Comparison of ENCODE assay signal across 13 cellular contexts in genomic region chr15:75131269-75131643, GRCh38.
DNase-seq lines count a peak whose midpoint lies in the region; ATAC-seq and TF ChIP-seq lines count a peak whose summit lies in the region.
"Had no signal": no experiment of that assay in that cellular context is flagged by ENCODE, and none has a peak within 500 bp of the region (broad histone marks: within the 10 kb centered on the region; RNA-seq: fewer than 3 reads in every experiment).

No MANE protein-coding gene starts in this region.

- peak overlapping the region; percentile 86 for H3K27ac Mint-ChIP-seq in T-helper 1 cell treated with Interleukin-12 subunit alpha and Interleukin-12 subunit beta and Interleukin-4 antibody, amounts not matched to agents 30 μg/mL and 1 μg/mL, for 36 hours
- H3K27ac Mint-ChIP-seq in activated naive CD8-positive, alpha-beta T cell treated with anti-CD3 and anti-CD28 coated beads, Interleukin-2, amount 50 U/mL, for 24 hours: peak overlapping the region; percentile 3
- peak overlapping the region in 3 of 6 donors; percentile 32 to 54 (median 49) for H3K27ac Mint-ChIP-seq in naive B cell

- H3K9me3 ChIP-seq in adrenal gland (replicated peaks in 1 of 3): no peaks in the 10 kb centered on the region
- H3K9me3 ChIP-seq: MG63 had no signal

- H3K4me3 Mint-ChIP-seq in T-helper 1 cell treated with Interleukin-12 subunit alpha and Interleukin-12 subunit beta and Interleukin-4 antibody, amounts not matched to agents 30 μg/mL and 1 μg/mL, for 36 hours: peak overlapping the region; percentile 72
- peak overlapping the region; percentile 46 for H3K4me3 Mint-ChIP-seq in activated naive CD8-positive, alpha-beta T cell treated with anti-CD3 and anti-CD28 coated beads, Interleukin-2, amount 50 U/mL, for 24 hours
- peak overlapping the region in 5 of 8 donors; percentile 2 to 81 (median 73) for H3K4me3 Mint-ChIP-seq in naive B cell

- H3K4me3 ChIP-seq in HL-60 (replicated peaks; ENCODE audit: insufficient read depth, low read length) (no peak overlapping the region), adrenal gland (no peak overlapping the region)
- H3K4me3 ChIP-seq: cardiac muscle cell, MG63 had no signal

- ATAC-seq in activated naive CD8-positive, alpha-beta T cell treated with anti-CD3 and anti-CD28 coated beads, Interleukin-2, amount 50 U/mL, for 24 hours: no peak
- ATAC-seq in naive B cell (ENCODE audit: low read depth in 2 of 2) (peak; percentile 6 to 11), GM21390 (IDR thresholded peaks at IDR 0.05; ENCODE audit: unreplicated experiment) (no peak)

- H3K27me3 ChIP-seq in HL-60 (ENCODE audit: insufficient read depth, poor library complexity, severe bottlenecking): no peaks in the 10 kb centered on the region
- no peaks in the 10 kb centered on the region for H3K27me3 ChIP-seq in adrenal gland
- H3K27me3 ChIP-seq: cardiac muscle cell, MG63 had no signal

- WGBS in adrenal gland, 4 donors: 57 to 76% (median 67%) methylated on average over 1 of the region's 1 CpG

- no peaks in the 10 kb centered on the region for H3K9me3 Mint-ChIP-seq in T-helper 1 cell treated with Interleukin-12 subunit alpha and Interleukin-12 subunit beta and Interleukin-4 antibody, amounts not matched to agents 30 μg/mL and 1 μg/mL, for 36 hours
- H3K9me3 Mint-ChIP-seq in activated naive CD8-positive, alpha-beta T cell treated with anti-CD3 and anti-CD28 coated beads, Interleukin-2, amount 50 U/mL, for 24 hours: no peaks in the 10 kb centered on the region
- H3K9me3 Mint-ChIP-seq in naive B cell: no peaks in the 10 kb centered on the region

- DNase-seq in T-helper 1 cell (no peak), HL-60 (ENCODE audit: low read depth in 1 of 2, low spot score in 1 of 2) (peak in 1 of 2 experiments; percentile 39), naive B cell (no peak), NCI-H524 (lab: John Stamatoyannopoulos, UW) (no peak), adrenal gland (no peak)
- no peak for DNase-seq in activated naive CD8-positive, alpha-beta T cell treated with anti-CD3 and anti-CD28 coated beads, Interleukin-2, amount 50 U/mL, for 24 hours
- DNase-seq: 8988T, H7, MG63, trophoblast cell had no signal

- H3K36me3 Mint-ChIP-seq in T-helper 1 cell treated with Interleukin-12 subunit alpha and Interleukin-12 subunit beta and Interleukin-4 antibody, amounts not matched to agents 30 μg/mL and 1 μg/mL, for 36 hours (ENCODE audit: low read depth): peaks cover 5% of the 10 kb centered on the region
- H3K36me3 Mint-ChIP-seq in activated naive CD8-positive, alpha-beta T cell treated with anti-CD3 and anti-CD28 coated beads, Interleukin-2, amount 50 U/mL, for 24 hours (ENCODE audit: low read depth): no peaks in the 10 kb centered on the region
- H3K36me3 Mint-ChIP-seq in naive B cell: no peaks in the 10 kb centered on the region

- intact Hi-C loops in adrenal gland (cut with DNase I): loop anchor here in 1 of 2 donors (5.0 kb wide), 1 partner anchor 71 kb away; the partner anchor contains the start of gene C15orf39

- TF ChIP-seq CTCF in HL-60 (IDR thresholded peaks at IDR 0.05; ENCODE audit: insufficient read depth, low read length): no peak
- TF ChIP-seq CTCF in adrenal gland (IDR thresholded peaks at IDR 0.05): no peak

- H3K27me3 Mint-ChIP-seq in T-helper 1 cell treated with Interleukin-12 subunit alpha and Interleukin-12 subunit beta and Interleukin-4 antibody, amounts not matched to agents 30 μg/mL and 1 μg/mL, for 36 hours (ENCODE audit: low read depth): peaks cover 22% of the 10 kb centered on the region
- H3K27me3 Mint-ChIP-seq in activated naive CD8-positive, alpha-beta T cell treated with anti-CD3 and anti-CD28 coated beads, Interleukin-2, amount 50 U/mL, for 24 hours: peaks cover 17% of the 10 kb centered on the region
- H3K27me3 Mint-ChIP-seq in naive B cell: no peaks in the 10 kb centered on the region

- no peaks in the 10 kb centered on the region for H3K36me3 ChIP-seq in adrenal gland (replicated peaks in 1 of 2)
- H3K36me3 ChIP-seq: cardiac muscle cell, MG63 had no signal

- peak overlapping the region; percentile 34 for H3K27ac ChIP-seq in HL-60 (replicated peaks)
- peak overlapping the region in 1 of 5 donors; percentile 40 for H3K27ac ChIP-seq in adrenal gland
- H3K27ac ChIP-seq: cardiac muscle cell had no signal

- H3K4me1 ChIP-seq in adrenal gland (replicated peaks in 1 of 2): no peaks in the 10 kb centered on the region

- peaks cover 29% of the 10 kb centered on the region for H3K4me1 Mint-ChIP-seq in T-helper 1 cell treated with Interleukin-12 subunit alpha and Interleukin-12 subunit beta and Interleukin-4 antibody, amounts not matched to agents 30 μg/mL and 1 μg/mL, for 36 hours (ENCODE audit: low read depth)
- H3K4me1 Mint-ChIP-seq in activated naive CD8-positive, alpha-beta T cell treated with anti-CD3 and anti-CD28 coated beads, Interleukin-2, amount 50 U/mL, for 24 hours: peaks cover 31% of the 10 kb centered on the region
- H3K4me1 Mint-ChIP-seq in naive B cell: peaks cover 13 to 20% (median 17%) of the 10 kb centered on the region in 3 donors

- no peak for TF ChIP-seq POLR2A in adrenal gland (IDR thresholded peaks at IDR 0.05)

Comparison
In these comparisons a context has a peak if more than half of its experiments do, and no peak if none do; other contexts are left out.
1. ATAC-seq: peak in naive B cell (2 of 2); none in activated naive CD8-positive, alpha-beta T cell treated with anti-CD3 and anti-CD28 coated beads, Interleukin-2, amount 50 U/mL, for 24 hours (single experiment) and GM21390 (single experiment).
2. Peak in every context shown above with its lines, with median percentiles within 50 percentile points of each other: H3K4me3 Mint-ChIP-seq.